Comparison of ENCODE assay signal across 28 cellular contexts in genomic region chr16:52569296-52569695, GRCh38. TPM values are rescaled to one million over a fixed set of nuclear protein-coding genes. Genes with fewer than 3 reads are reported as not detected.
DNase-seq lines count a peak whose midpoint lies in the region; ATAC-seq lines count a peak whose summit lies in the region.
"Had no signal": no experiment of that assay in that cellular context is flagged by ENCODE, and none has a peak within 500 bp of the region (broad histone marks: within the 10 kb centered on the region; RNA-seq: fewer than 3 reads in every experiment).

No MANE protein-coding gene starts in this region.

- H2AFZ ChIP-seq in neuronal stem cell (ENCODE audit: low read length) (no peak overlapping the region), trophoblast cell (ENCODE audit: insufficient read depth, low read length, poor library complexity) (no peak overlapping the region)
- H2AFZ ChIP-seq: GM23338 had no signal

- WGBS in neuronal stem cell (ENCODE audit: extremely low coverage in 2 of 2, insufficient read length in 2 of 2, insufficient replicate concordance in 1 of 2), 2 donors, result no CpG with 5 or more reads among the region's 1 CpG
- WGBS in trophoblast cell (ENCODE audit: extremely low coverage, insufficient coverage, insufficient read length), result no CpG with 5 or more reads among the region's 1 CpG

- H2AK5ac ChIP-seq in neuronal stem cell (ENCODE audit: low read depth, low read length) (no peak overlapping the region), trophoblast cell (ENCODE audit: low read length) (no peak overlapping the region)

- H3K4me3 ChIP-seq in neuronal stem cell (ENCODE audit: low read length in 2 of 2) (no peak overlapping the region), trophoblast cell (ENCODE audit: low read depth, low read length) (no peak overlapping the region)
- H3K4me3 ChIP-seq: BLaER1, GM23338, lung, tibial nerve had no signal

- peak; percentile 63 for DNase-seq in COLO668 (lab: John Stamatoyannopoulos, UW; ENCODE audit: unreplicated experiment)
- DNase-seq in DMS53 (lab: John Stamatoyannopoulos, UW), result peak; percentile 77
- peak; percentile 68 to 77 for DNase-seq in NCI-H1930 (lab: John Stamatoyannopoulos, UW)
- peak; percentile 84 for DNase-seq in NCI-H69 (lab: John Stamatoyannopoulos, UW)
- no peak for DNase-seq in neuronal stem cell (ENCODE audit: low spot score)
- DNase-seq in trophoblast cell, result no peak
- DNase-seq: activated CD4-positive, alpha-beta T cell treated with anti-CD3 and anti-CD28 coated beads, Interleukin-2, amount 50 U/mL, for 4 hours; activated CD4-positive, CD25-positive, alpha-beta regulatory T cell; activated CD8-positive, alpha-beta memory T cell treated with anti-CD3 and anti-CD28 coated beads, Interleukin-2, amount 10 ng/mL, durations not matched to agents 7 days and 5 days; activated gamma-delta T cell treated with Interleukin-2 at 50 U/mL for 16 hours; activated T-cell treated with anti-CD3 and anti-CD28 coated beads, Interleukin-2, amount 50 U/mL, for 48 hours; caudate nucleus; cortex of kidney; effector memory CD4-positive, alpha-beta T cell; hippocampal formation; natural killer cell; NCI-H226; NK-92 treated with Interleukin-12 subunit alpha and Interleukin-12 subunit beta, amount 100 ng/mL, for 24 hours; occipital lobe; stimulated activated CD4-positive, alpha-beta T cell treated with anti-CD3 and anti-CD28 coated beads, Interleukin-15, amount 100 ng/mL, for 24 hours; stimulated activated CD4-positive, alpha-beta T cell treated with anti-CD3 and anti-CD28 coated beads, Interleukin-4, amount 100 ng/mL, for 4 hours had no signal

- no peak overlapping the region for H2BK12ac ChIP-seq in neuronal stem cell (ENCODE audit: low read length)
- no peak overlapping the region for H2BK12ac ChIP-seq in trophoblast cell (ENCODE audit: low read length)

- H3K4me2 ChIP-seq in neuronal stem cell (ENCODE audit: insufficient read depth, low read length, poor library complexity, severe bottlenecking) (no peak overlapping the region), trophoblast cell (ENCODE audit: low read length) (no peak overlapping the region)
- H3K4me2 ChIP-seq: BLaER1, GM23338 had no signal

- H3K27me3 ChIP-seq in neuronal stem cell (ENCODE audit: control insufficient read depth in 3 of 3, insufficient read depth in 3 of 3, low read depth in 1 of 3, low read length in 3 of 3) (no peaks in the 10 kb centered on the region), trophoblast cell (ENCODE audit: insufficient read depth, low read length) (no peaks in the 10 kb centered on the region)
- H3K27me3 ChIP-seq: BLaER1, tibial nerve had no signal

- no peak overlapping the region for H2BK15ac ChIP-seq in neuronal stem cell (ENCODE audit: low read length)

- H4K12ac ChIP-seq in trophoblast cell (ENCODE audit: low read depth, low read length), result no peak overlapping the region

- peaks cover 0 to 1% of the 10 kb centered on the region in 2 donors for H3K4me1 ChIP-seq in neuronal stem cell (ENCODE audit: control insufficient read depth in 2 of 2, insufficient read depth in 1 of 2, low read depth in 1 of 2, low read length in 2 of 2)
- no peaks in the 10 kb centered on the region for H3K4me1 ChIP-seq in trophoblast cell (ENCODE audit: control insufficient read depth in 1 of 2, insufficient read depth in 2 of 2, low read length in 2 of 2)
- H3K4me1 ChIP-seq: tibial nerve had no signal

- H3K79me1 ChIP-seq in neuronal stem cell (ENCODE audit: low read depth, low read length), result no peaks in the 10 kb centered on the region
- no peaks in the 10 kb centered on the region for H3K79me1 ChIP-seq in trophoblast cell (ENCODE audit: low read length)

- H3K9me3 ChIP-seq in neuronal stem cell (replicated peaks in 1 of 2; ENCODE audit: control insufficient read depth in 2 of 2, insufficient read depth in 1 of 2, low read depth in 1 of 2, low read length in 2 of 2), result peaks cover 5% of the 10 kb centered on the region in 2 donors
- no peaks in the 10 kb centered on the region for H3K9me3 ChIP-seq in trophoblast cell (ENCODE audit: insufficient read depth, low read depth, low read length)

- no peaks in the 10 kb centered on the region for H3K79me2 ChIP-seq in trophoblast cell (ENCODE audit: control insufficient read depth, insufficient read depth, low read length, poor library complexity)

- no peak overlapping the region for H3K18ac ChIP-seq in neuronal stem cell (ENCODE audit: low read length)
- no peak overlapping the region for H3K18ac ChIP-seq in trophoblast cell (ENCODE audit: low read length)

- H3K4ac ChIP-seq in neuronal stem cell (ENCODE audit: low read length) (no peak overlapping the region), trophoblast cell (ENCODE audit: low read depth, low read length) (no peak overlapping the region)

- H3K36me3 ChIP-seq in neuronal stem cell (replicated peaks in 1 of 2; ENCODE audit: control insufficient read depth in 2 of 2, insufficient read depth in 2 of 2, low read length in 2 of 2) (no peaks in the 10 kb centered on the region), trophoblast cell (ENCODE audit: control insufficient read depth in 1 of 2, insufficient read depth in 2 of 2, low read length in 2 of 2) (no peaks in the 10 kb centered on the region)
- H3K36me3 ChIP-seq: BLaER1, tibial nerve had no signal

- H3K14ac ChIP-seq in neuronal stem cell (ENCODE audit: low read length) (no peak overlapping the region), trophoblast cell (ENCODE audit: low read length) (no peak overlapping the region)

- H2BK5ac ChIP-seq in neuronal stem cell (ENCODE audit: low read length), result no peak overlapping the region
- H2BK5ac ChIP-seq in trophoblast cell (ENCODE audit: low read depth, low read length, poor library complexity), result no peak overlapping the region

- no peak overlapping the region for H3K23ac ChIP-seq in neuronal stem cell (ENCODE audit: low read depth, low read length, poor library complexity)
- H3K23ac ChIP-seq in trophoblast cell (ENCODE audit: low read length), result no peak overlapping the region

- no peak for ATAC-seq in GM19351 (IDR thresholded peaks at IDR 0.05; ENCODE audit: unreplicated experiment)
- ATAC-seq: activated CD8-positive, alpha-beta memory T cell treated with anti-CD3 and anti-CD28 coated beads, Interleukin-2, amount 10 ng/mL, durations not matched to agents 7 days and 5 days; GM23338; natural killer cell; SK-N-SH treated with all-trans-retinoic acid at 6 μM for 48 hours had no signal

- H4K8ac ChIP-seq in neuronal stem cell (ENCODE audit: low read depth, low read length), result no peak overlapping the region
- no peak overlapping the region for H4K8ac ChIP-seq in trophoblast cell (ENCODE audit: low read depth, low read length)

- H3K27ac ChIP-seq in neuronal stem cell (replicated peaks; ENCODE audit: low read length), result no peak overlapping the region
- no peak overlapping the region for H3K27ac ChIP-seq in trophoblast cell (ENCODE audit: low read depth, low read length)
- H3K27ac ChIP-seq: BLaER1, epithelial cell of prostate, tibial nerve had no signal

- no peak overlapping the region for H2BK120ac ChIP-seq in neuronal stem cell (ENCODE audit: low read depth, low read length)
- no peak overlapping the region for H2BK120ac ChIP-seq in trophoblast cell (ENCODE audit: insufficient read depth, low read length, poor library complexity)

- H4K91ac ChIP-seq in neuronal stem cell (ENCODE audit: low read depth, low read length, poor library complexity), result no peak overlapping the region
- H4K91ac ChIP-seq in trophoblast cell (ENCODE audit: low read depth, low read length), result no peak overlapping the region

- H3K9ac ChIP-seq in neuronal stem cell (ENCODE audit: low read depth, low read length, poor library complexity), result no peak overlapping the region
- H3K9ac ChIP-seq in trophoblast cell (ENCODE audit: low read length), result no peak overlapping the region
- H3K9ac ChIP-seq: BLaER1 had no signal

RNA-seq across cellular contexts. Expression of gene TOX3, which starts 22.4 kb away (rescaled TPM):
- polyA plus RNA-seq in neuronal stem cell (2013, experiment 1 of 2), result 82.7 TPM
- 86.2 TPM for polyA plus RNA-seq in neuronal stem cell (2013, experiment 2 of 2)
- polyA plus RNA-seq in trophoblast cell (2013), result 0.14 and 0.15 TPM in 2 replicates

Comparison
In these comparisons a context has a peak if more than half of its experiments do, and no peak if none do; other contexts are left out.
1. DNase-seq: peak in COLO668 (single experiment), DMS53 (single experiment), NCI-H1930 (2 of 2) and NCI-H69 (single experiment); none in neuronal stem cell (single experiment) and trophoblast cell (0 of 2).